In the genomic region with DNA sequence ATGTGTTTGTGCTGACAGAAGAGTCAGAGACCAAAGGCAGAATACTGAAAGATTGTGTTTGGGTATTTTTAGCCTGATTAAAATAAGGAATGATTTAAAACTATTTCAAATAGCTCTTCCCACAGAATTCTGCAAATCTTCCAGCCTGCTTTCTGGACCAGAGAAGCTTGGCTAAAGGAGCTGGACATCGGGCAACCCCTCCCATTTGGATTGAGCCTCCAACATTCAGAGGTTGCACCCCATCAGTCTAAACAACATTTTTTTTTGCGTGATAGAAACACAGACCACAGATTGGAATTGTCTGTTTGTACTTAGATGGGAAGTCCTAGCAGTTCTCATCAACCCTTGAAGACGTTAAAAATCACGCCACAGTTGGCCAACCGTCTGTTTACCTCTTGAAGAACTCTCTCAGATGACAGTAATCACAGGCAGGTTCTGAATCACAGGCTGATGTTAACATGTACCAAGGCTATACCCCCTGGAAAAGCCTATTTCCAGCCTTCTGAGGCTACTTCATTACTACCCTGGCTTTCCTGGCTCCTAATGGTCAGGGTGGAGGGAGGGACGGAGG, we compare ENCODE assay signal across 1 cellular context.
TF ChIP-seq lines count a peak whose summit lies in the region.

No MANE protein-coding gene starts in this region.

TF ChIP-seq in SK-N-SH treated with all-trans-retinoic acid at 6 μM for 48 hours, 23 proteins besides CTCF, POLR2A, EP300 and RAD21 (continued from another document):
- no peak for TF ChIP-seq RARB (CRISPR knock-in tag; IDR thresholded peaks at IDR 0.05)
- no peak for TF ChIP-seq ISL1 (CRISPR knock-in tag; IDR thresholded peaks at IDR 0.05)
- TF ChIP-seq, protein P1, sequence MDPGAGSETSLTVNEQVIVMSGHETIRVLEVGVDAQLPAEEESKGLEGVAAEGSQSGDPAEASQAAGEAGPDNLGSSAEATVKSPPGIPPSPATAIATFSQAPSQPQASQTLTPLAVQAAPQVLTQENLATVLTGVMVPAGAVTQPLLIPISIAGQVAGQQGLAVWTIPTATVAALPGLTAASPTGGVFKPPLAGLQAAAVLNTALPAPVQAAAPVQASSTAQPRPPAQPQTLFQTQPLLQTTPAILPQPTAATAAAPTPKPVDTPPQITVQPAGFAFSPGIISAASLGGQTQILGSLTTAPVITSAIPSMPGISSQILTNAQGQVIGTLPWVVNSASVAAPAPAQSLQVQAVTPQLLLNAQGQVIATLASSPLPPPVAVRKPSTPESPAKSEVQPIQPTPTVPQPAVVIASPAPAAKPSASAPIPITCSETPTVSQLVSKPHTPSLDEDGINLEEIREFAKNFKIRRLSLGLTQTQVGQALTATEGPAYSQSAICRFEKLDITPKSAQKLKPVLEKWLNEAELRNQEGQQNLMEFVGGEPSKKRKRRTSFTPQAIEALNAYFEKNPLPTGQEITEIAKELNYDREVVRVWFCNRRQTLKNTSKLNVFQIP (CRISPR knock-in tag; IDR thresholded peaks at IDR 0.05; ENCODE audit: borderline replicate concordance, low read depth): no peak
TF ChIP-seq in SK-N-SH treated with all-trans-retinoic acid at 6 μM for 48 hours: peak in this region for 0.
